Comparison of ENCODE assay signal across 8 cellular contexts in the genomic region with DNA sequence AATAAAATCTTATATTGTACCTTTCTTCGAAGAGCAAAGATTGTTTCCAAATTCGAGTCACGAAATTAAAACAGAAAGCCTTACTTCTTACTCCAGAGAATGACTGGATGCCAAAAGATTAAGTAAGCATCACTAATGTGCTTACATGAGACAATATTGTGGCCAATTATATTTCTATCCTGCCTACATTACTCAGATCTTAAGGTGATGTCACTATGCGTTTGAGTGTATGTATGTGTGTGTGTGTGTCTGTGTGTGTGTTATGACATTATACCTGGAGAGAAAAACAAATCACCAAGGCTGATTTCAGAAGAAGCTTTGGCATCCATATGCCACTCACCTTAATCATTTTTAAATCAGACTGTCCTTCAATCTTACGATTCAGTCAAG.
A peak's percentile ranks its signal among the peaks of the same experiment; 100 is the strongest.
DNase-seq lines count a peak whose midpoint lies in the region; ATAC-seq, FAIRE-seq and TF ChIP-seq lines count a peak whose summit lies in the region.

No MANE protein-coding gene starts in this region.

- H3K4me1 ChIP-seq in A549: 0 out of 3 replicates have a peak, but pooled peaks cover 8% of the 10 kb centered on the region
- peaks cover 25% of the 10 kb centered on the region for H3K4me1 ChIP-seq in Loucy (ENCODE audit: insufficient read depth, low read length, poor library complexity, severe bottlenecking)
- H3K4me1 ChIP-seq in mammary epithelial cell (ENCODE audit: insufficient read depth, low read length): peaks cover 17% of the 10 kb centered on the region

- TF ChIP-seq CTCF in A549 (IDR thresholded peaks at IDR 0.05): no peak
- TF ChIP-seq CTCF in Loucy (conservative IDR thresholded peaks at IDR 0.05; ENCODE audit: low read length): no peak
- no peak for TF ChIP-seq CTCF in mammary epithelial cell (conservative IDR thresholded peaks at IDR 0.05 in 1 of 2, IDR thresholded peaks at IDR 0.05 in 1 of 2; ENCODE audit: extremely low read depth in 1 of 2, insufficient read depth in 1 of 2, low read depth in 1 of 2, low read length in 2 of 2)
- TF ChIP-seq CTCF in GM13976 (IDR thresholded peaks at IDR 0.05; ENCODE audit: borderline replicate concordance, control extremely low read depth, extremely low read depth, insufficient read depth, missing control alignments): no peak

- H3K9me2 ChIP-seq in Loucy (replicated peaks; ENCODE audit: low read depth, low read length): no peaks in the 10 kb centered on the region

- H3K79me2 ChIP-seq in Loucy (ENCODE audit: insufficient read depth, low read length): no peaks in the 10 kb centered on the region
- no peaks in the 10 kb centered on the region for H3K79me2 ChIP-seq in mammary epithelial cell (ENCODE audit: insufficient read depth, low read length)

- H3K36me3 ChIP-seq in Loucy (ENCODE audit: insufficient read depth, low read length) (no peaks in the 10 kb centered on the region), mammary epithelial cell (ENCODE audit: insufficient read depth, low read length) (no peaks in the 10 kb centered on the region)

- ATAC-seq in A549: no peak
- ATAC-seq in GM18867 (IDR thresholded peaks at IDR 0.05; ENCODE audit: unreplicated experiment): peak; percentile 11
- ATAC-seq in HG02798 (IDR thresholded peaks at IDR 0.05; ENCODE audit: poor library complexity, unreplicated experiment): no peak
- ATAC-seq in HG02588 (IDR thresholded peaks at IDR 0.05; ENCODE audit: unreplicated experiment): no peak

- BruUV-seq in mammary epithelial cell (replicated peaks; lab: Mats Ljungman, UMichigan): no TSS peak

- no peak for FAIRE-seq in A549 (lab: Jason Lieb, UNC)

- H4K20me1 ChIP-seq in Loucy (ENCODE audit: insufficient read depth, low read length, poor library complexity, severe bottlenecking) (no peaks in the 10 kb centered on the region), mammary epithelial cell (ENCODE audit: insufficient read depth, low read length) (no peaks in the 10 kb centered on the region)

- H3K9ac ChIP-seq in Loucy (ENCODE audit: low read depth, low read length, poor library complexity, severe bottlenecking) (no peak overlapping the region), mammary epithelial cell (ENCODE audit: insufficient read depth, low read length) (no peak overlapping the region)

- dilution Hi-C loops in mammary epithelial cell (cut with HindIII; ENCODE audit: low sequenced_read_pairs): no loop called here

- 53% methylated on average over 5 of the region's 5 CpGs for WGBS in A549 (ENCODE audit: missing lambda C conversion rate)
- 47% methylated on average over 5 of the region's 5 CpGs for WGBS in mammary epithelial cell (ENCODE audit: low coverage, missing lambda C conversion rate)

- no peak for DNase-seq in A549 (ENCODE audit: low read depth in 1 of 2, low spot score in 1 of 2)
- no peak for DNase-seq in mammary epithelial cell
- no peak for DNase-seq in activated effector memory CD4-positive, alpha-beta T cell treated with anti-CD3 and anti-CD28 coated beads, Interleukin-2, amount 50 U/mL, for 16 hours
- DNase-seq in GM13976 (ENCODE audit: low spot score): no peak

- H2AFZ ChIP-seq in Loucy (ENCODE audit: low read length) (no peak overlapping the region), mammary epithelial cell (ENCODE audit: low read depth, low read length) (no peak overlapping the region)

- peaks cover 12% of the 10 kb centered on the region; the same call in 1 of the 2 replicates for H3F3A ChIP-seq in Loucy (ENCODE audit: low read depth)

- in situ Hi-C loops in mammary epithelial cell (cut with MboI; ENCODE audit: low sequenced_read_pairs in 2 of 2): no loop called here
- in situ Hi-C loops in GM13976 (cut with MboI; ENCODE audit: low sequenced_read_pairs, unreplicated experiment): no loop called here

- no peak for TF ChIP-seq RAD21 in A549 (conservative IDR thresholded peaks at IDR 0.05 in 1 of 2, IDR thresholded peaks at IDR 0.05 in 1 of 2)

- POLR2A ChIA-PET in A549 (lab: Yijun Ruan, JAX): no interaction called here

- H3K9me3 ChIP-seq in A549: no peaks in the 10 kb centered on the region
- no peaks in the 10 kb centered on the region for H3K9me3 ChIP-seq in Loucy (ENCODE audit: insufficient read depth, low read depth, low read length)
- H3K9me3 ChIP-seq in mammary epithelial cell (replicated peaks; ENCODE audit: insufficient read depth, low read length): no peaks in the 10 kb centered on the region

- CTCF ChIA-PET in A549 (lab: Yijun Ruan, JAX) (no interaction called here), mammary epithelial cell (lab: Charles Lee; ENCODE audit: low non-redundant PET) (no interaction called here)

- H3K4me3 ChIP-seq in A549 (no peak overlapping the region), Loucy (ENCODE audit: low read length, poor library complexity, severe bottlenecking) (no peak overlapping the region), mammary epithelial cell (replicated peaks in 1 of 3; ENCODE audit: insufficient read depth in 1 of 3, low read depth in 2 of 3, low read length in 3 of 3) (no peak overlapping the region)

- H3K27ac ChIP-seq in A549 (no peak overlapping the region), mammary epithelial cell (ENCODE audit: insufficient read depth, low read depth, low read length) (no peak overlapping the region)

- 0 out of 3 replicates have a peak overlapping the region, but pooled peaks have one; percentile 19 for H3K4me2 ChIP-seq in A549
- H3K4me2 ChIP-seq in Loucy (ENCODE audit: low read depth, low read length, poor library complexity, severe bottlenecking): peak overlapping the region; percentile 74
- H3K4me2 ChIP-seq in mammary epithelial cell (ENCODE audit: insufficient read depth, low read depth, low read length): peak overlapping the region; percentile 7

- TF ChIP-seq EP300 in A549 (IDR thresholded peaks at IDR 0.05): no peak

- H3K27me3 ChIP-seq in Loucy (ENCODE audit: insufficient read depth, low read length, poor library complexity, severe bottlenecking) (no peaks in the 10 kb centered on the region), mammary epithelial cell (ENCODE audit: insufficient read depth, low read length) (no peaks in the 10 kb centered on the region)

- intact Hi-C loops in mammary epithelial cell (cut with micrococcal nuclease): no loop called here

- no peak for TF ChIP-seq POLR2A in A549 (IDR thresholded peaks at IDR 0.05; ENCODE audit: low read length)

TF ChIP-seq in A549, 52 proteins besides CTCF, POLR2A, EP300 and RAD21:
- TF ChIP-seq POLR2AphosphoS2 (conservative IDR thresholded peaks at IDR 0.05; ENCODE audit: low read length) (no peak), ZSCAN20 (CRISPR knock-in tag; IDR thresholded peaks at IDR 0.05) (no peak), CBX2 (IDR thresholded peaks at IDR 0.05; ENCODE audit: borderline replicate concordance, low read depth) (no peak), BHLHE40 (IDR thresholded peaks at IDR 0.05; ENCODE audit: low read depth, low read length) (no peak), JUN (IDR thresholded peaks at IDR 0.05) (no peak), RNF2 (IDR thresholded peaks at IDR 0.05; ENCODE audit: borderline replicate concordance, low read depth) (no peak), HEYL (CRISPR knock-in tag; IDR thresholded peaks at IDR 0.05) (no peak), JUNB (IDR thresholded peaks at IDR 0.05) (no peak), ESRRA (IDR thresholded peaks at IDR 0.05; ENCODE audit: borderline replicate concordance, low read length) (no peak), TFCP2L1 (CRISPR knock-in tag; IDR thresholded peaks at IDR 0.05) (no peak), RCOR1 (IDR thresholded peaks at IDR 0.05; ENCODE audit: low read depth, low read length) (no peak), ZFP36 (IDR thresholded peaks at IDR 0.05; ENCODE audit: borderline replicate concordance, partially characterized antibody) (no peak)
- TF ChIP-seq, protein P1, sequence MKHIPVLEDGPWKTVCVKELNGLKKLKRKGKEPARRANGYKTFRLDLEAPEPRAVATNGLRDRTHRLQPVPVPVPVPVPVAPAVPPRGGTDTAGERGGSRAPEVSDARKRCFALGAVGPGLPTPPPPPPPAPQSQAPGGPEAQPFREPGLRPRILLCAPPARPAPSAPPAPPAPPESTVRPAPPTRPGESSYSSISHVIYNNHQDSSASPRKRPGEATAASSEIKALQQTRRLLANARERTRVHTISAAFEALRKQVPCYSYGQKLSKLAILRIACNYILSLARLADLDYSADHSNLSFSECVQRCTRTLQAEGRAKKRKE (CRISPR knock-in tag; IDR thresholded peaks at IDR 0.05; ENCODE audit: low read depth): no peak

Comparison
In these comparisons a context has a peak if more than half of its experiments do, and no peak if none do; other contexts are left out.
1. H3K4me2 ChIP-seq: peak in every context shown above with its lines; median percentile 74 in Loucy; 19 in A549; 7 in mammary epithelial cell.